ENCODE assay signal across 1 cellular context in the genomic region with DNA sequence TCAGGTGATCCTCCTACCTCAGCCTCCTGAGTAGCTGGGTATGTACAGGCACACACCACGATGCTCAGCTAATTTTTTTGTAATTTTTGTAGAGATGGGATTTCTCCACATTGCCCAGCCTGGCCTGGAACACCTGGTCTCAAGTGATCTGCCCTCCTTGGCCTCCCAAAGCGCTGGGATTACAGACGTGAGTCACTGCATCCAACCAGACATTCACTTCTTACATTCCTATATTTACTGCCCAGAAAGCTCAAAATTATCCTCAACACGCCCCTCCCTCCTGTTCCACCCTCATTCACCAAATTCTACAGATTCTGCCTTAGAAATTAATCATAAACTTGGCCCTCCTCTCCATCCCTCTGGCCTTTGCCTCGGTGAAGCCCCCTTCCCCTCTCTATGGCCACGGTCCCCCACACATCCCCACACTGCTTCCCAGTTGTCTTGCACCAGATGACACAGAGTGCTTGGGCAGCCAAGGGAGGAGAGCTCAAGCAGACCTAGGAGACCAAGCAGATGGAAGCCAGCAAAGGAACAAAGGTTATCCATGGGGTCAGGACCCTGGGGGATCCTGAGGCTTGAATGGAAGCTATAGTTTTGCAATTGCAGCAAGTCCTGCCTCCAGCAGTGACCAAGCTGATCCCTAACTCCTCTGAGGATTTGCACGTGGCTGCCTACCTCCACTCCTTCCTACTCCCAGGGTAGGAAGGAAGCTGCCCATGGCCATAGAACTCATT.
TF ChIP-seq lines count a peak whose summit lies in the region.

No MANE protein-coding gene starts in this region.

TF ChIP-seq in HepG2, 621 proteins besides CTCF, POLR2A, EP300 and RAD21 (continued from another document):
- no peak for TF ChIP-seq KDM2A (CRISPR knock-in tag; IDR thresholded peaks at IDR 0.05; ENCODE audit: borderline replicate concordance, low read depth)
- TF ChIP-seq, protein P1, sequence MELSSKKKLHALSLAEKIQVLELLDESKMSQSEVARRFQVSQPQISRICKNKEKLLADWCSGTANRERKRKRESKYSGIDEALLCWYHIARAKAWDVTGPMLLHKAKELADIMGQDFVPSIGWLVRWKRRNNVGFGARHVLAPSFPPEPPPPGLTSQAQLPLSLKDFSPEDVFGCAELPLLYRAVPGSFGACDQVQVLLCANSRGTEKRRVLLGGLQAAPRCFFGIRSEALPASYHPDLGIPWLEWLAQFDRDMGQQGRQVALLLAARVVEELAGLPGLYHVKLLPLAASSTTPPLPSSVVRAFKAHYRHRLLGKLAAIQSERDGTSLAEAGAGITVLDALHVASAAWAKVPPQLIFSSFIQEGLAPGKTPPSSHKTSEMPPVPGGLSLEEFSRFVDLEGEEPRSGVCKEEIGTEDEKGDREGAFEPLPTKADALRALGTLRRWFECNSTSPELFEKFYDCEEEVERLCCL (CRISPR knock-in tag; IDR thresholded peaks at IDR 0.05; ENCODE audit: borderline replicate concordance): no peak
- TF ChIP-seq TP53 (CRISPR knock-in tag; conservative IDR thresholded peaks at IDR 0.05): no peak
- no peak for TF ChIP-seq HOXD1 (CRISPR knock-in tag; IDR thresholded peaks at IDR 0.05)
- peak in 1 of 2 experiments; percentile 13; a peak in 1 of 4 replicates for TF ChIP-seq NR2F1 (CRISPR knock-in tag; IDR thresholded peaks at IDR 0.05)
